In the genomic region with DNA sequence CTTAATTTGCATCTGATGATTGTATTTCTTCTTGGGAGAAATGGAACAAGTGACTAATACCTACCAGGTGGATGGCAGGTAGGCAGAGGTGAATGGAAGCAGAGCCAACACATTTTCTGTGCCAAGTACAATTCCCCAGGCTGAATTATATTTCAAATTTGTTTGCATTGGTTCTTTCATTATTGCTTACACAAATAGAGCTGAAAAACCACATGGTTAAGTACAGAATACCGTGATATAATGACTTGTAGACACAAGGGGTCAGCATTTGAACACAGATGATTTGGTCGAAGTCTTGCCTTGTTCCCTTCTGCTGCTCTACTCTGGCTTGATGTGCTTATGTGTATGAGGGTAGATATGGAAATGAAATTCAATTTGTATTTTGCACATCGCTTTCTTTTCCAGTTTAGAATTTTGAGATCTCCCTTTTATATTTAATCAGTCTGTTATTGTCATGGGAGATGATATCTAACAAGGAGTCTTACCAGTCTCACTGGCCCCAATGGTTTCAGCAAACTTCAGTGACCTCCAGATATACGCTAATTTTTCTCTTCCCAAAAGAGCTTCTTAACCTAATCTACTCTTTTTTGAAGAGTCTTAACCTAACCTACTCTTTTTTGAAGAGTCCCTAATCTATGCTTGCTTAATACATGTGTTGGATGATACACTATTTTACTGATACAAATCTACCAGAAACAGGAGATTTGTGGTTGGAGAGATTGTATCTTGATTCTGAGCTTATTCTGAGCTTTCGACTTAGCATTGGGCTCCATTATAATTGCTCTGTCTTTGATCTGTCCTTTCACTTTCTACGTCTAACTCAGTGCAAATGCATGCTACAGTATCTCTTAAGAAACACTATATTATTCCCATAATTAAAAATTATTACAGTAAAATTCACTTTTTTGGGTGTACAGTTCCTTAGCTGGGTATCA, we compare ENCODE assay signal across 8 cellular contexts.
DNase-seq lines count a peak whose midpoint lies in the region; ATAC-seq, FAIRE-seq and TF ChIP-seq lines count a peak whose summit lies in the region.

No MANE protein-coding gene starts in this region.

- no peak overlapping the region for H3K27ac ChIP-seq in tibial nerve

- H3K36me3 Mint-ChIP-seq in activated T-cell treated with anti-CD3 and anti-CD28 coated beads, Interleukin-2, amount 50 U/mL, for 72 hours (ENCODE audit: insufficient read depth in 2 of 2): no peaks in the 10 kb centered on the region

- no peaks in the 10 kb centered on the region for H3K9me3 ChIP-seq in tibial nerve

- 43 to 46% methylated on average over 6 of the region's 6 CpGs for WGBS in tibial nerve, 2 donors

- H3K4me3 Mint-ChIP-seq in activated T-cell treated with anti-CD3 and anti-CD28 coated beads, Interleukin-2, amount 50 U/mL, for 72 hours: peak overlapping the region; percentile 29 to 59

- no peak for FAIRE-seq in bronchial epithelial cell (lab: Jason Lieb, UNC)

- H3K9me3 Mint-ChIP-seq in activated T-cell treated with anti-CD3 and anti-CD28 coated beads, Interleukin-2, amount 50 U/mL, for 72 hours: no peaks in the 10 kb centered on the region

- H3K36me3 ChIP-seq in bronchial epithelial cell (ENCODE audit: control insufficient read depth, insufficient read depth, low read length) (no peaks in the 10 kb centered on the region), tibial nerve (no peaks in the 10 kb centered on the region)

- H3K27me3 ChIP-seq in bronchial epithelial cell (ENCODE audit: control insufficient read depth, insufficient read depth, low read length) (no peaks in the 10 kb centered on the region), tibial nerve (no peaks in the 10 kb centered on the region)

- DNase-seq in activated T-cell treated with anti-CD3 and anti-CD28 coated beads, Interleukin-2, amount 50 U/mL, for 72 hours: peak; percentile 13 to 39
- DNase-seq in activated T-cell treated with anti-CD3 and anti-CD28 coated beads, Interleukin-2, amount 50 U/mL, for 1 hour: no peak
- DNase-seq in HT-29 (ENCODE audit: low spot score) (peak; percentile 70), NOMO-1 (lab: John Stamatoyannopoulos, UW; ENCODE audit: unreplicated experiment in 2 of 2) (peak; percentile 50 to 67), bronchial epithelial cell (ENCODE audit: low read depth) (peak; percentile 78), kidney glomerular epithelial cell (lab: John Stamatoyannopoulos, UW) (peak; percentile 50), tibial nerve (ENCODE audit: low spot score in 2 of 2) (peak in 1 of 2 donors; percentile 46)

- no peak for TF ChIP-seq EP300 in tibial nerve (IDR thresholded peaks at IDR 0.05)

- TF ChIP-seq CTCF in bronchial epithelial cell (IDR thresholded peaks at IDR 0.05; ENCODE audit: insufficient read depth, low read length, severe bottlenecking): peak; percentile 50
- TF ChIP-seq CTCF in tibial nerve (IDR thresholded peaks at IDR 0.05): peak; percentile 28 to 55 (median 36)

- peak; percentile 91 to 92 for ATAC-seq in activated T-cell treated with anti-CD3 and anti-CD28 coated beads, Interleukin-2, amount 50 U/mL, for 72 hours (replicated peaks in 1 of 2)
- peak; percentile 96 for ATAC-seq in GM21529 (IDR thresholded peaks at IDR 0.05; ENCODE audit: unreplicated experiment)

- H3K4me3 ChIP-seq in bronchial epithelial cell (ENCODE audit: low read depth, low read length) (no peak overlapping the region), tibial nerve (no peak overlapping the region)

- no peak overlapping the region for H3K27ac Mint-ChIP-seq in activated T-cell treated with anti-CD3 and anti-CD28 coated beads, Interleukin-2, amount 50 U/mL, for 72 hours

- no peak for TF ChIP-seq POLR2A in tibial nerve (IDR thresholded peaks at IDR 0.05)

- peaks cover 0 to 2% (median under 1%) of the 10 kb centered on the region in 4 donors for H3K4me1 ChIP-seq in tibial nerve

- H3K27me3 Mint-ChIP-seq in activated T-cell treated with anti-CD3 and anti-CD28 coated beads, Interleukin-2, amount 50 U/mL, for 72 hours (ENCODE audit: low read depth): peaks cover 30% of the 10 kb centered on the region

- peaks cover 25% of the 10 kb centered on the region for H3K4me1 Mint-ChIP-seq in activated T-cell treated with anti-CD3 and anti-CD28 coated beads, Interleukin-2, amount 50 U/mL, for 72 hours (ENCODE audit: low read depth)
